ENCODE assay signal across 11 cellular contexts in genomic region chr12:24945822-24946221, GRCh38. TPM values are rescaled to one million over a fixed set of nuclear protein-coding genes. Genes with fewer than 3 reads are reported as not detected.
A peak's percentile ranks its signal among the peaks of the same experiment; 100 is the strongest.
DNase-seq lines count a peak whose midpoint lies in the region; TF ChIP-seq lines count a peak whose summit lies in the region.
"Had no signal": no experiment of that assay in that cellular context is flagged by ENCODE, and none has a peak within 500 bp of the region (broad histone marks: within the 10 kb centered on the region; RNA-seq: fewer than 3 reads in every experiment).

No MANE protein-coding gene starts in this region.

- no peaks in the 10 kb centered on the region for H3K27me3 Mint-ChIP-seq in osteocyte (ENCODE audit: unreplicated experiment)

- H3K36me3 Mint-ChIP-seq in osteocyte (ENCODE audit: unreplicated experiment), result peaks cover 22% of the 10 kb centered on the region

- H3K9ac ChIP-seq in ES-I3 (ENCODE audit: low read depth, low read length), result peak overlapping the region; percentile 6; the same call in 1 of the 2 replicates

- TF ChIP-seq CTCF in NB4 (IDR thresholded peaks at IDR 0.05; ENCODE audit: low read depth, low read length) (no peak), brain microvascular endothelial cell (IDR thresholded peaks at IDR 0.05; ENCODE audit: low read depth, low read length, missing control alignments) (no peak), osteocyte (IDR thresholded peaks at IDR 0.05) (no peak)

- POLR2A ChIA-PET in HEK293T (lab: Yijun Ruan, JAX), result no interaction called here

- peak overlapping the region; percentile 95 for H3K27ac Mint-ChIP-seq in osteocyte (ENCODE audit: unreplicated experiment)
- H3K27ac Mint-ChIP-seq: activated T-cell treated with anti-CD3 and anti-CD28 coated beads, Interleukin-2, amount 50 U/mL, for 72 hours had no signal

- H3K4me1 Mint-ChIP-seq in osteocyte (ENCODE audit: unreplicated experiment), result peaks cover 60% of the 10 kb centered on the region

- CTCF ChIA-PET in HEK293T (lab: Yijun Ruan, JAX), result no interaction called here

- H3K36me3 ChIP-seq in ES-I3 (ENCODE audit: insufficient read depth, low read length) (no peaks in the 10 kb centered on the region), brain microvascular endothelial cell (replicated peaks) (no peaks in the 10 kb centered on the region)
- H3K36me3 ChIP-seq: breast epithelium had no signal

- H3K4me1 ChIP-seq in ES-I3 (ENCODE audit: insufficient read depth, low read length), result peaks cover 48% of the 10 kb centered on the region
- H3K4me1 ChIP-seq: breast epithelium had no signal

- peak overlapping the region; percentile 46 for H3K4me3 Mint-ChIP-seq in osteocyte (ENCODE audit: unreplicated experiment)

- H3K9me3 ChIP-seq in ES-I3 (ENCODE audit: control insufficient read depth, insufficient read depth, low read length), result no peaks in the 10 kb centered on the region
- H3K9me3 ChIP-seq: breast epithelium had no signal

- in situ Hi-C loops in brain microvascular endothelial cell (cut with HindIII; ENCODE audit: low pct_ligation_motif_present, low sequenced_read_pairs), result no loop called here

- no peaks in the 10 kb centered on the region for H3K9me3 Mint-ChIP-seq in osteocyte (ENCODE audit: unreplicated experiment)

- no peaks in the 10 kb centered on the region for H3K27me3 ChIP-seq in brain microvascular endothelial cell (replicated peaks)
- H3K27me3 ChIP-seq: breast epithelium had no signal

- H3K27ac ChIP-seq in brain microvascular endothelial cell, result peak overlapping the region; percentile 88
- H3K27ac ChIP-seq: breast epithelium had no signal

- no peak for TF ChIP-seq POLR2A in NB4 (IDR thresholded peaks at IDR 0.05; ENCODE audit: extremely low read depth, insufficient read length)

- H3K4me3 ChIP-seq in NB4 (ENCODE audit: low read depth, low read length) (peak overlapping the region; percentile 91), brain microvascular endothelial cell (ENCODE audit: low read depth, low read length) (peak overlapping the region; percentile 75)

- DNase-seq in NB4 (ENCODE audit: low read depth), result peak; percentile 37
- no peak for DNase-seq in brain microvascular endothelial cell
- DNase-seq in osteocyte (ENCODE audit: extremely low spot score, unreplicated experiment), result no peak
- no peak for DNase-seq in occipital lobe (lab: John Stamatoyannopoulos, UW)
- no peak for DNase-seq in stimulated activated CD4-positive, alpha-beta T cell treated with anti-CD3 and anti-CD28 coated beads, Interleukin-2, amount 100 ng/mL, for 48 hours
- DNase-seq in H4 (ENCODE audit: low spot score), result no peak
- DNase-seq in HEK293T (ENCODE audit: extremely low spot score), result no peak
- DNase-seq: activated T-cell treated with anti-CD3 and anti-CD28 coated beads, Interleukin-2, amount 50 U/mL, for 72 hours; SHP77 had no signal

TF ChIP-seq in HEK293T, 16 proteins besides CTCF, POLR2A, EP300 and RAD21:
- TF ChIP-seq ELF4 (IDR thresholded peaks at IDR 0.05), result no peak
- no peak for TF ChIP-seq L3MBTL2 (conservative IDR thresholded peaks at IDR 0.05)
- TF ChIP-seq ARNT (IDR thresholded peaks at IDR 0.05), result no peak
- no peak for TF ChIP-seq LEF1 (IDR thresholded peaks at IDR 0.05; ENCODE audit: borderline replicate concordance)
- no peak for TF ChIP-seq SP1 (IDR thresholded peaks at IDR 0.05)

RNA-seq across cellular contexts. Expression of gene BCAT1, which starts 3.1 kb away (rescaled TPM):
- total RNA-seq in osteocyte (155 and 167 TPM in 2 replicates), occipital lobe (45.2 TPM)
- 114 and 117 TPM in 2 replicates for total RNA-seq in H4 (2014; rRNA removed; shearing (Covaris generic))
